Comparison of ENCODE assay signal across 12 cellular contexts in genomic region chr12:75666126-75666979, GRCh38.
DNase-seq lines count a peak whose midpoint lies in the region; ATAC-seq and TF ChIP-seq lines count a peak whose summit lies in the region.
"Had no signal": no experiment of that assay in that cellular context is flagged by ENCODE, and none has a peak within 500 bp of the region (broad histone marks: within the 10 kb centered on the region; RNA-seq: fewer than 3 reads in every experiment).

No MANE protein-coding gene starts in this region.

- TF ChIP-seq POLR2A in breast epithelium (IDR thresholded peaks at IDR 0.05) (no peak), sigmoid colon (IDR thresholded peaks at IDR 0.05) (no peak)

- H3K27me3 Mint-ChIP-seq in MCF 10A (ENCODE audit: insufficient read depth, unreplicated experiment) (no peaks in the 10 kb centered on the region), chondrocyte (ENCODE audit: low read depth) (peaks cover 4% of the 10 kb centered on the region)
- H3K27me3 Mint-ChIP-seq in T-helper 2 cell treated with Interferon-gamma antibody and Interleukin-4, amounts not matched to agents 5 μg/mL and 100 μg/mL, for 36 hours (ENCODE audit: low read depth) = peaks cover 14% of the 10 kb centered on the region

- intact Hi-C loops in breast epithelium (cut with DNase I; ENCODE audit: low total_unique reads) = no loop called here
- intact Hi-C loops in MCF 10A (cut with micrococcal nuclease) = no loop called here
- intact Hi-C loops in sigmoid colon (cut with DNase I) = no loop called here

- H3K27ac ChIP-seq in breast epithelium = peak overlapping the region; percentile 25 to 36
- H3K27ac ChIP-seq in mesendoderm (ENCODE audit: low read depth, low read length) = peak overlapping the region; percentile 44
- no peak overlapping the region for H3K27ac ChIP-seq in sigmoid colon
- H3K27ac ChIP-seq: skin epidermis had no signal

- H3K79me1 ChIP-seq in mesendoderm (ENCODE audit: low read length) = no peaks in the 10 kb centered on the region

- no peak for ATAC-seq in HG03039 (IDR thresholded peaks at IDR 0.05; ENCODE audit: unreplicated experiment)

- H3K4me1 Mint-ChIP-seq in MCF 10A (ENCODE audit: insufficient read depth, unreplicated experiment) = peaks cover 9% of the 10 kb centered on the region
- peaks cover 28% of the 10 kb centered on the region for H3K4me1 Mint-ChIP-seq in chondrocyte (ENCODE audit: low read depth)
- no peaks in the 10 kb centered on the region for H3K4me1 Mint-ChIP-seq in T-helper 2 cell treated with Interferon-gamma antibody and Interleukin-4, amounts not matched to agents 5 μg/mL and 100 μg/mL, for 36 hours (ENCODE audit: low read depth)

- H3K36me3 ChIP-seq in breast epithelium (no peaks in the 10 kb centered on the region), mesendoderm (ENCODE audit: control insufficient read depth, insufficient read depth, low read length) (no peaks in the 10 kb centered on the region), sigmoid colon (no peaks in the 10 kb centered on the region)

- WGBS in mesendoderm (ENCODE audit: extremely low coverage, insufficient coverage, low lambda C conversion rate) = no CpG with 5 or more reads among the region's 5 CpGs
- 12 to 63% methylated on average over 5 of the region's 5 CpGs for WGBS in sigmoid colon, 2 donors

- no peak overlapping the region for H2BK5ac ChIP-seq in mesendoderm (ENCODE audit: low read length)

- no peak overlapping the region for H3K4ac ChIP-seq in mesendoderm (ENCODE audit: low read depth, low read length)

- no TSS peak for BruUV-seq in MCF 10A (replicated peaks; lab: Mats Ljungman, UMichigan)

- H3K79me2 ChIP-seq in mesendoderm (ENCODE audit: control insufficient read depth, insufficient read depth, low read length) = no peaks in the 10 kb centered on the region

- no peak overlapping the region for H2AK5ac ChIP-seq in mesendoderm (ENCODE audit: low read length)

- H3K27me3 ChIP-seq in breast epithelium (no peaks in the 10 kb centered on the region), mesendoderm (ENCODE audit: insufficient read depth, low read length, poor library complexity) (no peaks in the 10 kb centered on the region), sigmoid colon (no peaks in the 10 kb centered on the region)

- H3K9me3 Mint-ChIP-seq in MCF 10A (ENCODE audit: unreplicated experiment) = no peaks in the 10 kb centered on the region
- H3K9me3 Mint-ChIP-seq in chondrocyte (ENCODE audit: low read depth) = no peaks in the 10 kb centered on the region
- no peaks in the 10 kb centered on the region for H3K9me3 Mint-ChIP-seq in T-helper 2 cell treated with Interferon-gamma antibody and Interleukin-4, amounts not matched to agents 5 μg/mL and 100 μg/mL, for 36 hours

- no peak overlapping the region for H3K4me2 ChIP-seq in mesendoderm (ENCODE audit: low read length)

- no peaks in the 10 kb centered on the region for H3K9me3 ChIP-seq in breast epithelium
- no peaks in the 10 kb centered on the region for H3K9me3 ChIP-seq in sigmoid colon

- H3K56ac ChIP-seq in mesendoderm (ENCODE audit: low read length) = peak overlapping the region; percentile 56

- H3K27ac Mint-ChIP-seq in MCF 10A (ENCODE audit: low read depth, unreplicated experiment) = no peak overlapping the region
- peak overlapping the region; percentile 65 for H3K27ac Mint-ChIP-seq in chondrocyte (ENCODE audit: unreplicated experiment)
- H3K27ac Mint-ChIP-seq in T-helper 2 cell treated with Interferon-gamma antibody and Interleukin-4, amounts not matched to agents 5 μg/mL and 100 μg/mL, for 36 hours = no peak overlapping the region

- CTCF ChIA-PET in MCF 10A (lab: Yijun Ruan, JAX) = interaction anchor here (0.8 kb wide), 1 partner anchor 911 kb away, joined by 4 read pairs; no protein-coding TSS in a partner anchor

- no peak overlapping the region for H2BK120ac ChIP-seq in mesendoderm (ENCODE audit: low read depth, low read length)

- no peak overlapping the region for H2BK15ac ChIP-seq in mesendoderm (replicated peaks; ENCODE audit: low read depth)

- no peaks in the 10 kb centered on the region for H3K4me1 ChIP-seq in breast epithelium
- peaks cover 4% of the 10 kb centered on the region for H3K4me1 ChIP-seq in mesendoderm (ENCODE audit: control insufficient read depth, low read depth, low read length)
- no peaks in the 10 kb centered on the region for H3K4me1 ChIP-seq in sigmoid colon

- H3K23ac ChIP-seq in mesendoderm (ENCODE audit: low read length) = no peak overlapping the region

- no peak for TF ChIP-seq EP300 in sigmoid colon (IDR thresholded peaks at IDR 0.05)

- H3K18ac ChIP-seq in mesendoderm (ENCODE audit: low read length) = peak overlapping the region; percentile 69

- H3K9ac ChIP-seq in mesendoderm (ENCODE audit: low read length) = no peak overlapping the region

- no peak overlapping the region for H3K4me3 ChIP-seq in breast epithelium
- H3K4me3 ChIP-seq in mesendoderm (ENCODE audit: low read length) = no peak overlapping the region
- H3K4me3 ChIP-seq in sigmoid colon = no peak overlapping the region
- H3K4me3 ChIP-seq: lung, skin epidermis had no signal

- no peak overlapping the region for H4K5ac ChIP-seq in mesendoderm (ENCODE audit: low read length)

- no peak overlapping the region for H3K4me3 Mint-ChIP-seq in MCF 10A (ENCODE audit: unreplicated experiment)
- H3K4me3 Mint-ChIP-seq in chondrocyte (ENCODE audit: unreplicated experiment) = no peak overlapping the region
- H3K4me3 Mint-ChIP-seq in T-helper 2 cell treated with Interferon-gamma antibody and Interleukin-4, amounts not matched to agents 5 μg/mL and 100 μg/mL, for 36 hours = no peak overlapping the region

- TF ChIP-seq CTCF in breast epithelium (IDR thresholded peaks at IDR 0.05) (no peak), MCF 10A (IDR thresholded peaks at IDR 0.05; ENCODE audit: unreplicated experiment) (no peak), chondrocyte (IDR thresholded peaks at IDR 0.05) (no peak), sigmoid colon (IDR thresholded peaks at IDR 0.05) (no peak)

- POLR2A ChIA-PET in MCF 10A (lab: Yijun Ruan, JAX) = interaction anchor here (0.6 to 1.2 kb wide), 2 partner anchors 8 to 271 kb away, joined by 4 to 5 read pairs; no protein-coding TSS in a partner anchor

- H3K36me3 Mint-ChIP-seq in MCF 10A (ENCODE audit: insufficient read depth, unreplicated experiment) = no peaks in the 10 kb centered on the region
- H3K36me3 Mint-ChIP-seq in chondrocyte (ENCODE audit: low read depth) = no peaks in the 10 kb centered on the region
- H3K36me3 Mint-ChIP-seq in T-helper 2 cell treated with Interferon-gamma antibody and Interleukin-4, amounts not matched to agents 5 μg/mL and 100 μg/mL, for 36 hours (ENCODE audit: low read depth) = no peaks in the 10 kb centered on the region

- no peak overlapping the region for H4K8ac ChIP-seq in mesendoderm (ENCODE audit: low read depth, low read length)

- no peak for DNase-seq in breast epithelium (ENCODE audit: low spot score in 2 of 2)
- DNase-seq in MCF 10A (ENCODE audit: unreplicated experiment) = no peak
- DNase-seq in chondrocyte (ENCODE audit: low spot score) = no peak
- peak; percentile 75 for DNase-seq in mesendoderm
- DNase-seq in sigmoid colon = no peak
- DNase-seq in kidney glomerular epithelial cell (lab: John Stamatoyannopoulos, UW) = no peak
- no peak for DNase-seq in T-helper 2 cell treated with Interferon-gamma antibody and Interleukin-4, amounts not matched to agents 5 μg/mL and 100 μg/mL, for 36 hours (ENCODE audit: low spot score)
- DNase-seq: NCI-H2081 treated with DMSO at 0.1 percent for 48 hours, OCI-M1 had no signal

Comparison
In these comparisons a context has a peak if more than half of its experiments do, and no peak if none do; other contexts are left out.
1. H3K27ac ChIP-seq: peak in breast epithelium (2 of 2) and mesendoderm (single experiment); none in sigmoid colon (0 of 4).